ENCODE assay signal across 15 cellular contexts in genomic region chr1:178645157-178645825, GRCh38.
DNase-seq lines count a peak whose midpoint lies in the region; ATAC-seq and TF ChIP-seq lines count a peak whose summit lies in the region.
"Had no signal": no experiment of that assay in that cellular context is flagged by ENCODE, and none has a peak within 500 bp of the region (broad histone marks: within the 10 kb centered on the region; RNA-seq: fewer than 3 reads in every experiment).

No MANE protein-coding gene starts in this region.

- H2BK5ac ChIP-seq in mesenchymal stem cell (ENCODE audit: low read depth, low read length, poor library complexity, severe bottlenecking) = no peak overlapping the region

- H3K27me3 ChIP-seq in SJCRH30 (no peaks in the 10 kb centered on the region), mesenchymal stem cell (ENCODE audit: control insufficient read depth in 1 of 2, insufficient read depth in 1 of 2, low read length in 2 of 2) (no peaks in the 10 kb centered on the region), Peyer's patch (no peaks in the 10 kb centered on the region)

- no peak for ATAC-seq in sciatic nerve
- ATAC-seq: activated CD4-positive, alpha-beta T cell treated with anti-CD3 and anti-CD28 coated beads for 36 hours; effector memory CD8-positive, alpha-beta T cell; Panc1 had no signal

- no peak overlapping the region for H3K23ac ChIP-seq in mesenchymal stem cell (ENCODE audit: low read length in 2 of 2)

- intact Hi-C loops in sciatic nerve (cut with DNase I) = no loop called here

- peaks cover 25% of the 10 kb centered on the region for H3K4me1 ChIP-seq in SJCRH30
- H3K4me1 ChIP-seq in mesenchymal stem cell (ENCODE audit: control insufficient read depth, insufficient read depth, low read depth, low read length) = peaks cover 3% of the 10 kb centered on the region
- peaks cover 0 to 11% (median 0%) of the 10 kb centered on the region in 4 donors for H3K4me1 ChIP-seq in Peyer's patch
- H3K4me1 ChIP-seq: parathyroid adenoma had no signal

- H2AFZ ChIP-seq in mesenchymal stem cell (ENCODE audit: low read depth, low read length) = no peak overlapping the region
- H2AFZ ChIP-seq: parathyroid adenoma had no signal

- no peaks in the 10 kb centered on the region for H3K9me3 ChIP-seq in SJCRH30 (replicated peaks)
- no peaks in the 10 kb centered on the region for H3K9me3 ChIP-seq in mesenchymal stem cell (ENCODE audit: control insufficient read depth, low read length)
- no peaks in the 10 kb centered on the region for H3K9me3 ChIP-seq in Peyer's patch

- 60% methylated on average over 2 of the region's 6 CpGs for WGBS in mesenchymal stem cell

- H3K9ac ChIP-seq in mesenchymal stem cell (ENCODE audit: low read length) = peak overlapping the region; percentile 10
- H3K9ac ChIP-seq: parathyroid adenoma had no signal

- no peak overlapping the region for H2BK120ac ChIP-seq in mesenchymal stem cell (ENCODE audit: low read depth, low read length)

- DNase-seq in DMS 273 (lab: John Stamatoyannopoulos, UW; ENCODE audit: unreplicated experiment) = peak; percentile 92
- peak; percentile 7 for DNase-seq in NCI-H1417 treated with DMSO at 0.1 percent for 48 hours (lab: John Stamatoyannopoulos, UW)
- peak; percentile 90 to 93 for DNase-seq in SJCRH30
- no peak for DNase-seq in mesenchymal stem cell
- DNase-seq in stimulated activated CD4-positive, alpha-beta T cell treated with anti-CD3 and anti-CD28 coated beads, Interleukin-4, amount 100 ng/mL, for 1 hour = no peak
- DNase-seq in GM10266 (ENCODE audit: extremely low spot score) = no peak
- DNase-seq in sciatic nerve (ENCODE audit: low spot score) = no peak
- DNase-seq in Peyer's patch = no peak
- DNase-seq: activated CD4-positive, alpha-beta T cell treated with anti-CD3 and anti-CD28 coated beads for 36 hours; activated naive CD8-positive, alpha-beta T cell treated with anti-CD3 and anti-CD28 coated beads for 36 hours; effector memory CD8-positive, alpha-beta T cell; H7; T-helper 1 cell had no signal

- peak overlapping the region; percentile 53 for H3K4me3 ChIP-seq in SJCRH30
- no peak overlapping the region for H3K4me3 ChIP-seq in mesenchymal stem cell (ENCODE audit: insufficient read depth in 1 of 2, low read depth in 1 of 2, low read length in 2 of 2)
- H3K4me3 ChIP-seq in Peyer's patch = no peak overlapping the region

- TF ChIP-seq POLR2A in Peyer's patch (IDR thresholded peaks at IDR 0.05) = no peak

- H3K4ac ChIP-seq in mesenchymal stem cell (ENCODE audit: low read depth in 1 of 2, low read length in 2 of 2) = peak overlapping the region in 1 of 2 experiments; percentile 47

- H2BK12ac ChIP-seq in mesenchymal stem cell (ENCODE audit: low read length in 2 of 2) = no peak overlapping the region

- H2AK5ac ChIP-seq in mesenchymal stem cell (ENCODE audit: low read length, severe bottlenecking) = peak overlapping the region; percentile 53

- H4K8ac ChIP-seq in mesenchymal stem cell (ENCODE audit: low read length) = no peak overlapping the region

- H2BK15ac ChIP-seq in mesenchymal stem cell (ENCODE audit: low read depth, poor library complexity, severe bottlenecking) = no peak overlapping the region

- H3K27ac ChIP-seq in SJCRH30 (peak overlapping the region; percentile 91), mesenchymal stem cell (ENCODE audit: low read length, poor library complexity, severe bottlenecking) (no peak overlapping the region), Peyer's patch (no peak overlapping the region)
- H3K27ac ChIP-seq: parathyroid adenoma had no signal

- no peak overlapping the region for H3K4me2 ChIP-seq in mesenchymal stem cell (ENCODE audit: low read length, poor library complexity, severe bottlenecking)

- peak overlapping the region; percentile 72 for H4K91ac ChIP-seq in mesenchymal stem cell (ENCODE audit: low read length)

- TF ChIP-seq CTCF in GM10266 (IDR thresholded peaks at IDR 0.05; ENCODE audit: control insufficient read depth, insufficient read depth, low read depth, missing control alignments) = no peak
- no peak for TF ChIP-seq CTCF in Peyer's patch (IDR thresholded peaks at IDR 0.05)

- H3K79me1 ChIP-seq in mesenchymal stem cell (replicated peaks; ENCODE audit: low read length, poor library complexity, severe bottlenecking) = no peaks in the 10 kb centered on the region

- H3K18ac ChIP-seq in mesenchymal stem cell (ENCODE audit: low read depth in 1 of 2, low read length in 2 of 2) = peak overlapping the region; percentile 40 to 46

- no peak overlapping the region for H3K14ac ChIP-seq in mesenchymal stem cell (ENCODE audit: low read length in 2 of 2)

- H3K36me3 ChIP-seq in SJCRH30 (no peaks in the 10 kb centered on the region), mesenchymal stem cell (ENCODE audit: control insufficient read depth in 1 of 2, insufficient read depth in 2 of 2, low read depth in 1 of 2, low read length in 2 of 2) (no peaks in the 10 kb centered on the region), Peyer's patch (no peaks in the 10 kb centered on the region)

Comparison
In these comparisons a context has a peak if more than half of its experiments do, and no peak if none do; other contexts are left out.
1. DNase-seq: peak in DMS 273 (single experiment), NCI-H1417 treated with DMSO at 0.1 percent for 48 hours (single experiment) and SJCRH30 (2 of 2); none in mesenchymal stem cell (single experiment), stimulated activated CD4-positive, alpha-beta T cell treated with anti-CD3 and anti-CD28 coated beads, Interleukin-4, amount 100 ng/mL, for 1 hour (single experiment), GM10266 (single experiment), sciatic nerve (single experiment) and Peyer's patch (0 of 3).